Comparison of ENCODE assay signal across 8 cellular contexts in genomic region chr9:134502261-134503211, GRCh38.
DNase-seq lines count a peak whose midpoint lies in the region; TF ChIP-seq lines count a peak whose summit lies in the region.

No MANE protein-coding gene starts in this region.

- peaks cover 22% of the 10 kb centered on the region for H3K4me1 Mint-ChIP-seq in nephron progenitor cell

- H3K9me3 ChIP-seq in PC-9 (ENCODE audit: insufficient read depth, low read depth): no peaks in the 10 kb centered on the region
- H3K9me3 ChIP-seq in fibroblast of lung (ENCODE audit: control insufficient read depth, insufficient read depth, low read depth, low read length): no peaks in the 10 kb centered on the region

- H4K20me1 ChIP-seq in PC-9 (ENCODE audit: insufficient read depth): no peaks in the 10 kb centered on the region
- no peaks in the 10 kb centered on the region for H4K20me1 ChIP-seq in fibroblast of lung (ENCODE audit: control insufficient read depth, extremely low read depth, insufficient read depth, low read length)

- H3K9me3 Mint-ChIP-seq in nephron progenitor cell: peaks cover 19% of the 10 kb centered on the region

- no peaks in the 10 kb centered on the region for H3K4me1 ChIP-seq in PC-9 (replicated peaks; ENCODE audit: insufficient read depth)
- peaks cover 12% of the 10 kb centered on the region for H3K4me1 ChIP-seq in fibroblast of lung (ENCODE audit: control insufficient read depth, extremely low read depth, insufficient read depth, low read length)

- H3K27ac Mint-ChIP-seq in nephron progenitor cell: peak overlapping the region; percentile 80

- no peaks in the 10 kb centered on the region for H3K79me2 ChIP-seq in PC-9 (ENCODE audit: low read depth)
- no peaks in the 10 kb centered on the region for H3K79me2 ChIP-seq in fibroblast of lung (ENCODE audit: control insufficient read depth, insufficient read depth, low read length)

- in situ Hi-C loops in G401 (cut with HindIII; ENCODE audit: low sequenced_read_pairs): no loop called here

- CTCF ChIA-PET in BJ (lab: Yijun Ruan, JAX): interaction anchor here (0.7 to 2.4 kb wide), 8 partner anchors 10 to 141 kb away, joined by 3 to 9 read pairs (median 4); no protein-coding TSS in a partner anchor
- CTCF ChIA-PET in PC-9 (lab: Charles Lee): interaction anchor here (0.6 to 1.4 kb wide), 4 partner anchors 8 to 896 kb away, joined by 3 to 4 read pairs (median 3); no protein-coding TSS in a partner anchor

- H3K36me3 ChIP-seq in BJ (ENCODE audit: control insufficient read depth, insufficient read depth, low read length) (no peaks in the 10 kb centered on the region), PC-9 (ENCODE audit: low read depth) (no peaks in the 10 kb centered on the region), fibroblast of lung (ENCODE audit: control insufficient read depth, insufficient read depth, low read length) (no peaks in the 10 kb centered on the region)

- H2AFZ ChIP-seq in PC-9 (no peak overlapping the region), fibroblast of lung (ENCODE audit: low read length) (no peak overlapping the region)

- H3K4me3 Mint-ChIP-seq in nephron progenitor cell: no peak overlapping the region

- BruUV-seq in PC-9 (replicated peaks; lab: Mats Ljungman, UMichigan): no TSS peak

- no peak overlapping the region for H3K4me3 ChIP-seq in BJ (ENCODE audit: low read depth, low read length)
- no peak overlapping the region for H3K4me3 ChIP-seq in PC-9
- no peak overlapping the region for H3K4me3 ChIP-seq in fibroblast of lung (replicated peaks in 1 of 4; ENCODE audit: control extremely low read depth in 1 of 4, insufficient read depth in 1 of 4, low read depth in 3 of 4, low read length in 4 of 4)

- POLR2A ChIA-PET in BJ (lab: Charles Lee) (interaction anchor here (0.7 to 1.2 kb wide), 3 partner anchors 10 to 46 kb away, joined by 3 to 7 read pairs (median 4); no protein-coding TSS in a partner anchor), PC-9 (lab: Charles Lee; ENCODE audit: unreplicated experiment) (interaction anchor here (0.6 to 0.8 kb wide), 3 partner anchors 59 to 683 kb away, joined by 3 to 7 read pairs (median 4); no protein-coding TSS in a partner anchor)

- no peak overlapping the region for H3K27ac ChIP-seq in PC-9
- peak overlapping the region; percentile 65 for H3K27ac ChIP-seq in fibroblast of lung (ENCODE audit: insufficient read depth, low read length)

- DNase-seq in BJ (ENCODE audit: low read depth): peak; percentile 87
- peak; percentile 50 to 83 for DNase-seq in PC-9
- DNase-seq in fibroblast of lung (ENCODE audit: low read depth in 2 of 2): peak; percentile 98 to 99
- DNase-seq in nephron progenitor cell: no peak
- DNase-seq in activated CD4-positive, CD25-positive, alpha-beta regulatory T cell (lab: John Stamatoyannopoulos, UW): no peak
- DNase-seq in NCI-H510A (lab: John Stamatoyannopoulos, UW): no peak
- no peak for DNase-seq in DMS79 treated with DMSO at 0.1 percent for 48 hours (lab: John Stamatoyannopoulos, UW)
- DNase-seq in G401 (ENCODE audit: low spot score): no peak

- H3K27me3 ChIP-seq in BJ (ENCODE audit: control insufficient read depth, insufficient read depth, low read length): no peaks in the 10 kb centered on the region
- peaks cover 50% of the 10 kb centered on the region for H3K27me3 ChIP-seq in PC-9 (ENCODE audit: insufficient read depth, low read depth)
- peaks cover 6% of the 10 kb centered on the region for H3K27me3 ChIP-seq in fibroblast of lung (ENCODE audit: control insufficient read depth, insufficient read depth, low read length)

- H3K36me3 Mint-ChIP-seq in nephron progenitor cell (ENCODE audit: low read depth): no peaks in the 10 kb centered on the region

- H3K9me2 ChIP-seq in PC-9 (ENCODE audit: insufficient read depth): no peaks in the 10 kb centered on the region

- no peak overlapping the region for H3K4me2 ChIP-seq in PC-9
- peak overlapping the region; percentile 42 for H3K4me2 ChIP-seq in fibroblast of lung (ENCODE audit: extremely low read depth, insufficient read depth, low read length)

- TF ChIP-seq CTCF in BJ (IDR thresholded peaks at IDR 0.05; ENCODE audit: insufficient read depth, low read depth, low read length) (no peak), PC-9 (conservative IDR thresholded peaks at IDR 0.05) (no peak), fibroblast of lung (conservative IDR thresholded peaks at IDR 0.05 in 1 of 2, IDR thresholded peaks at IDR 0.05 in 1 of 2; ENCODE audit: low read depth in 1 of 2, low read length in 2 of 2) (no peak), nephron progenitor cell (IDR thresholded peaks at IDR 0.05) (no peak)

- H3K27me3 Mint-ChIP-seq in nephron progenitor cell (ENCODE audit: low read depth, poor library complexity): peaks cover 3% of the 10 kb centered on the region

- no peaks in the 10 kb centered on the region for H3F3A ChIP-seq in PC-9 (ENCODE audit: insufficient read depth, low read depth)

- intact Hi-C loops in PC-9 (cut with micrococcal nuclease; ENCODE audit: unreplicated experiment): no loop called here

- H3K9ac ChIP-seq in fibroblast of lung (ENCODE audit: insufficient read depth, low read length): peak overlapping the region; percentile 57

Comparison
In these comparisons a context has a peak if more than half of its experiments do, and no peak if none do; other contexts are left out.
1. DNase-seq: peak in BJ (single experiment), PC-9 (2 of 2) and fibroblast of lung (2 of 2); none in nephron progenitor cell (single experiment), activated CD4-positive, CD25-positive, alpha-beta regulatory T cell (0 of 4), NCI-H510A (single experiment), DMS79 treated with DMSO at 0.1 percent for 48 hours (single experiment) and G401 (single experiment).